22 cellular contexts compared by ENCODE assay signal in genomic region chr2:176935543-176936102, GRCh38.
"Had no signal": no experiment of that assay in that cellular context is flagged by ENCODE, and none has a peak within 500 bp of the region (broad histone marks: within the 10 kb centered on the region; RNA-seq: fewer than 3 reads in every experiment).

No MANE protein-coding gene starts in this region.

- H3K9me3 Mint-ChIP-seq: activated CD4-positive, alpha-beta memory T cell treated with anti-CD3 and anti-CD28 coated beads, Interleukin-2, amount 10 ng/mL, durations not matched to agents 7 days and 5 days; activated naive CD4-positive, alpha-beta T cell treated with anti-CD3 and anti-CD28 coated beads, Interleukin-2, amount 10 ng/mL, durations not matched to agents 7 days and 5 days had no signal

- ATAC-seq: left lung; natural killer cell; stimulated activated naive CD8-positive, alpha-beta T cell treated with anti-CD3 and anti-CD28 coated beads, Interleukin-15, Interleukin-2, amounts not matched to agents 100 U/mL and 50 U/mL, for 24 hours; upper lobe of right lung had no signal

- H3K4me1 ChIP-seq: colonic mucosa, esophagus muscularis mucosa, left lung, upper lobe of right lung had no signal

- H3K4me3 ChIP-seq: colonic mucosa, esophagus muscularis mucosa, left lung, lung, spleen, upper lobe of right lung had no signal

- H3K27me3 Mint-ChIP-seq: activated naive CD4-positive, alpha-beta T cell treated with anti-CD3 and anti-CD28 coated beads, Interleukin-2, amount 10 ng/mL, durations not matched to agents 7 days and 5 days had no signal

- H3K4me3 Mint-ChIP-seq: activated CD4-positive, alpha-beta memory T cell treated with anti-CD3 and anti-CD28 coated beads, Interleukin-2, amount 10 ng/mL, durations not matched to agents 7 days and 5 days; activated CD4-positive, alpha-beta T cell treated with anti-CD3 and anti-CD28 coated beads, Interleukin-2, amount 10 ng/mL, durations not matched to agents 24 days and 14 days; activated naive CD4-positive, alpha-beta T cell treated with anti-CD3 and anti-CD28 coated beads, Interleukin-2, amount 10 ng/mL, durations not matched to agents 7 days and 5 days; mesothelial cell of epicardium; natural killer cell had no signal

- FAIRE-seq: bronchial epithelial cell, frontal cortex had no signal

- DNase-seq: activated CD4-positive, alpha-beta memory T cell treated with anti-CD3 and anti-CD28 coated beads, Interleukin-2, amount 10 ng/mL, durations not matched to agents 7 days and 5 days; activated CD4-positive, alpha-beta T cell treated with anti-CD3 and anti-CD28 coated beads, Interleukin-2, amount 10 ng/mL, durations not matched to agents 24 days and 14 days; activated effector memory CD4-positive, alpha-beta T cell treated with anti-CD3 and anti-CD28 coated beads, Interleukin-2, amount 50 U/mL, for 16 hours; activated naive CD4-positive, alpha-beta T cell treated with anti-CD3 and anti-CD28 coated beads, Interleukin-2, amount 10 ng/mL, durations not matched to agents 7 days and 5 days; amygdala; colonic mucosa; glutamatergic neuron; hippocampal formation; kidney glomerular epithelial cell; left lung; natural killer cell; retina; spleen; stimulated activated CD4-positive, alpha-beta T cell treated with anti-CD3 and anti-CD28 coated beads, Interleukin-4, amount 100 ng/mL, for 24 hours; stimulated activated naive CD8-positive, alpha-beta T cell treated with anti-CD3 and anti-CD28 coated beads, Interleukin-15, Interleukin-2, amounts not matched to agents 100 U/mL and 50 U/mL, for 24 hours; upper lobe of right lung had no signal

- H3K9me3 ChIP-seq: colonic mucosa, esophagus muscularis mucosa, left lung, spleen, upper lobe of right lung had no signal

- H3K36me3 ChIP-seq: colonic mucosa, esophagus muscularis mucosa, left lung, spleen, upper lobe of right lung had no signal

- H3K27me3 ChIP-seq: colonic mucosa, esophagus muscularis mucosa, left lung, spleen, upper lobe of right lung had no signal

- H3K27ac Mint-ChIP-seq: activated CD4-positive, alpha-beta memory T cell treated with anti-CD3 and anti-CD28 coated beads, Interleukin-2, amount 10 ng/mL, durations not matched to agents 7 days and 5 days; activated CD4-positive, alpha-beta T cell treated with anti-CD3 and anti-CD28 coated beads, Interleukin-2, amount 10 ng/mL, durations not matched to agents 24 days and 14 days; activated naive CD4-positive, alpha-beta T cell treated with anti-CD3 and anti-CD28 coated beads, Interleukin-2, amount 10 ng/mL, durations not matched to agents 7 days and 5 days; mesothelial cell of epicardium; natural killer cell; progenitor cell of endocrine pancreas had no signal

- H3K27ac ChIP-seq: colonic mucosa, esophagus muscularis mucosa, left lung, spleen, upper lobe of right lung had no signal

- H3K36me3 Mint-ChIP-seq: activated naive CD4-positive, alpha-beta T cell treated with anti-CD3 and anti-CD28 coated beads, Interleukin-2, amount 10 ng/mL, durations not matched to agents 7 days and 5 days; mesothelial cell of epicardium; natural killer cell had no signal
